22 cellular contexts compared by ENCODE assay signal in the genomic region with DNA sequence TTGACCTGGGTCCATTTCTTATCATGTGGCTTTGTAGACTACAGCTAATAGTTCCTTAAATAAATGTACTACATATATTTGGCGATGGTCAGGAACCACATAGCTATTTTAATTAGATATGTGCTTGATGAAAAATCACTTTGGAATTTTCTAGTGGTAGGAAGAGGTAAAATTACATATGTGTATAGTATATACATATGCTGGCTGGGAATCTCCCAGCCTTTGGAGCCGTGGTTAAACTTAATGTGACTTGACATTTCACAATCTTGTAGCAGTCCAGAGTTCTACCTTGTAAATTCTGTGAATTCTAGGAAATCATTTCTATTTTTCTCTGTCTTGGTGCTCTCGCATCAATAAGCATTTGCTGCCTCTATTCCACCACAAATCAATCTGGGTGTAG.
A peak's percentile ranks its signal among the peaks of the same experiment; 100 is the strongest.
DNase-seq lines count a peak whose midpoint lies in the region; ATAC-seq and TF ChIP-seq lines count a peak whose summit lies in the region.
"Had no signal": no experiment of that assay in that cellular context is flagged by ENCODE, and none has a peak within 500 bp of the region (broad histone marks: within the 10 kb centered on the region; RNA-seq: fewer than 3 reads in every experiment).

No MANE protein-coding gene starts in this region.

- TF ChIP-seq CTCF in mammary epithelial cell (conservative IDR thresholded peaks at IDR 0.05 in 1 of 2, IDR thresholded peaks at IDR 0.05 in 1 of 2; ENCODE audit: extremely low read depth in 1 of 2, insufficient read depth in 1 of 2, low read depth in 1 of 2, low read length in 2 of 2) (no peak), breast epithelium (IDR thresholded peaks at IDR 0.05) (no peak)

- no peaks in the 10 kb centered on the region for H4K20me1 ChIP-seq in mammary epithelial cell (ENCODE audit: insufficient read depth, low read length)

- H2AFZ ChIP-seq in mammary epithelial cell (ENCODE audit: low read depth, low read length) = no peak overlapping the region

- H3K36me3 ChIP-seq in mammary epithelial cell (ENCODE audit: insufficient read depth, low read length) (no peaks in the 10 kb centered on the region), breast epithelium (no peaks in the 10 kb centered on the region), adipocyte (ENCODE audit: control insufficient read depth, insufficient read depth, low read length, severe bottlenecking) (no peaks in the 10 kb centered on the region)

- intact Hi-C loops in mammary epithelial cell (cut with micrococcal nuclease) (no loop called here), breast epithelium (cut with DNase I; ENCODE audit: low total_unique reads) (no loop called here)

- no peak for TF ChIP-seq POLR2A in breast epithelium (IDR thresholded peaks at IDR 0.05)

- no peak overlapping the region for H3K4me2 ChIP-seq in mammary epithelial cell (ENCODE audit: insufficient read depth, low read depth, low read length)
- H3K4me2 ChIP-seq: KMS-11 had no signal

- H3K27me3 ChIP-seq in mammary epithelial cell (ENCODE audit: insufficient read depth, low read length) = no peaks in the 10 kb centered on the region
- H3K27me3 ChIP-seq in breast epithelium = no peaks in the 10 kb centered on the region
- H3K27me3 ChIP-seq in adipocyte (replicated peaks; ENCODE audit: control insufficient read depth, insufficient read depth, low read length) = no peaks in the 10 kb centered on the region

- no peak overlapping the region for H3K4me3 ChIP-seq in mammary epithelial cell (replicated peaks in 1 of 3; ENCODE audit: insufficient read depth in 1 of 3, low read depth in 2 of 3, low read length in 3 of 3)
- H3K4me3 ChIP-seq in breast epithelium = no peak overlapping the region
- no peak overlapping the region for H3K4me3 ChIP-seq in adipocyte (ENCODE audit: low read length)

- no peak overlapping the region for H3K9ac ChIP-seq in mammary epithelial cell (ENCODE audit: insufficient read depth, low read length)
- H3K9ac ChIP-seq in adipocyte (ENCODE audit: low read length) = no peak overlapping the region
- H3K9ac ChIP-seq: KMS-11 had no signal

- peak; percentile 24 for DNase-seq in mammary epithelial cell
- no peak for DNase-seq in breast epithelium (ENCODE audit: low spot score in 2 of 2)
- peak; percentile 33 for DNase-seq in adipocyte (ENCODE audit: low read depth)
- DNase-seq in fibroblast of peridontal ligament (ENCODE audit: extremely low read depth) = peak; percentile 17
- no peak for DNase-seq in DMS 273 treated with DMSO at 0.1 percent for 48 hours (lab: John Stamatoyannopoulos, UW)
- no peak for DNase-seq in dedifferentiated amniotic fluid mesenchymal stem cell (ENCODE audit: extremely low spot score)
- no peak for DNase-seq in islet precursor cell
- DNase-seq: Calu3; CD8-positive, alpha-beta memory T cell; GF-D8; H7; MV-4-11; NCI-H1105 treated with DMSO at 0.1 percent for 48 hours; NCI-H2081; NCI-H2171; NCI-H446; NCI-H526; Right ventricle myocardium superior had no signal

- H3K27ac ChIP-seq in mammary epithelial cell (ENCODE audit: insufficient read depth, low read depth, low read length) (no peak overlapping the region), breast epithelium (no peak overlapping the region)
- H3K27ac ChIP-seq: 22Rv1, C4-2B, KMS-11 had no signal

- no peak for ATAC-seq in GM18909 (IDR thresholded peaks at IDR 0.05; ENCODE audit: poor library complexity, unreplicated experiment)

- no peaks in the 10 kb centered on the region for H3K9me3 ChIP-seq in mammary epithelial cell (replicated peaks; ENCODE audit: insufficient read depth, low read length)
- no peaks in the 10 kb centered on the region for H3K9me3 ChIP-seq in breast epithelium
- no peaks in the 10 kb centered on the region for H3K9me3 ChIP-seq in adipocyte (ENCODE audit: control insufficient read depth, low read length)

- H3K4me1 ChIP-seq in mammary epithelial cell (ENCODE audit: insufficient read depth, low read length) (no peaks in the 10 kb centered on the region), breast epithelium (no peaks in the 10 kb centered on the region), adipocyte (ENCODE audit: control insufficient read depth, insufficient read depth, low read length) (no peaks in the 10 kb centered on the region)

- in situ Hi-C loops in mammary epithelial cell (cut with MboI; ENCODE audit: low sequenced_read_pairs in 2 of 2) = no loop called here

- CTCF ChIA-PET in mammary epithelial cell (lab: Charles Lee; ENCODE audit: low non-redundant PET) = no interaction called here

- dilution Hi-C loops in mammary epithelial cell (cut with HindIII; ENCODE audit: low sequenced_read_pairs) = no loop called here

- no TSS peak for BruUV-seq in mammary epithelial cell (replicated peaks; lab: Mats Ljungman, UMichigan)

- WGBS in mammary epithelial cell (ENCODE audit: low coverage, missing lambda C conversion rate) = 57% methylated on average over 3 of the region's 3 CpGs

- no peaks in the 10 kb centered on the region for H3K79me2 ChIP-seq in mammary epithelial cell (ENCODE audit: insufficient read depth, low read length)

Comparison
In these comparisons a context has a peak if more than half of its experiments do, and no peak if none do; other contexts are left out.
1. DNase-seq: peak in mammary epithelial cell (single experiment), adipocyte (single experiment) and fibroblast of peridontal ligament (single experiment); none in breast epithelium (0 of 2), DMS 273 treated with DMSO at 0.1 percent for 48 hours (single experiment), dedifferentiated amniotic fluid mesenchymal stem cell (single experiment) and islet precursor cell (single experiment).